ENCODE assay signal across 8 cellular contexts in genomic region chr9:6757988-6758417, GRCh38. TPM values are rescaled to one million over a fixed set of nuclear protein-coding genes. Genes with fewer than 3 reads are reported as not detected.
DNase-seq lines count a peak whose midpoint lies in the region; ATAC-seq and TF ChIP-seq lines count a peak whose summit lies in the region.

No MANE protein-coding gene starts in this region.

- peaks cover under 1% of the 10 kb centered on the region for H3K9me3 Mint-ChIP-seq in mesothelial cell of epicardium

- H3K4me3 Mint-ChIP-seq in mesothelial cell of epicardium: peak overlapping the region; percentile 86

- H3K4me3 ChIP-seq in GM08714 (ENCODE audit: low read length) (peak overlapping the region; percentile 86), coronary artery (peak overlapping the region; percentile 98), aorta (ENCODE audit: low read length in 2 of 2) (peak overlapping the region; percentile 86 to 95)

- intact Hi-C loops in aorta (cut with DNase I): loop anchor here in 1 of 2 donors (1.0 to 10.0 kb wide), 4 partner anchors 56 to 751 kb away; a partner anchor contains a TSS

- peaks cover 8% of the 10 kb centered on the region for H3K4me1 Mint-ChIP-seq in mesothelial cell of epicardium

- H3K27me3 ChIP-seq in aorta (ENCODE audit: control insufficient read depth in 1 of 2, insufficient read depth in 2 of 2, low read length in 1 of 2): no peaks in the 10 kb centered on the region

- H3K36me3 Mint-ChIP-seq in mesothelial cell of epicardium: no peaks in the 10 kb centered on the region

- TF ChIP-seq CTCF in coronary artery (IDR thresholded peaks at IDR 0.05): no peak
- TF ChIP-seq CTCF in mesothelial cell of epicardium (IDR thresholded peaks at IDR 0.05; ENCODE audit: unreplicated experiment): no peak

- TF ChIP-seq RAD21 in Ishikawa (IDR thresholded peaks at IDR 0.05; ENCODE audit: low read depth): no peak

- no peaks in the 10 kb centered on the region for H3K9me3 ChIP-seq in aorta (ENCODE audit: control insufficient read depth, low read length)

- peak; percentile 96 for DNase-seq in coronary artery (ENCODE audit: low spot score)
- DNase-seq in mesothelial cell of epicardium (ENCODE audit: low spot score in 2 of 2, unreplicated experiment in 2 of 2): peak in 1 of 2 experiments; percentile 96
- DNase-seq in aorta: peak in 1 of 2 donors; percentile 98
- no peak for DNase-seq in NOMO-1 (lab: John Stamatoyannopoulos, UW; ENCODE audit: unreplicated experiment in 2 of 2)
- no peak for DNase-seq in effector CD8-positive, alpha-beta T cell (lab: John Stamatoyannopoulos, UW)

- no peaks in the 10 kb centered on the region for H3K27me3 Mint-ChIP-seq in mesothelial cell of epicardium (ENCODE audit: low read depth)

- WGBS in aorta, 2 donors: 0 to 1% methylated on average over 40 to 50 of the region's 50 CpGs

- H3K4me1 ChIP-seq in aorta (ENCODE audit: control insufficient read depth in 1 of 2, insufficient read depth in 2 of 2, low read length in 2 of 2): no peaks in the 10 kb centered on the region

- no peaks in the 10 kb centered on the region for H3K36me3 ChIP-seq in aorta (ENCODE audit: control insufficient read depth in 1 of 2, insufficient read depth in 2 of 2, low read length in 1 of 2)

- peak; percentile 21 for ATAC-seq in GM21717 (IDR thresholded peaks at IDR 0.05; ENCODE audit: unreplicated experiment)
- peak; percentile 95 for ATAC-seq in aorta (ENCODE audit: low FRiP score)

- H3K27ac ChIP-seq in coronary artery (peak overlapping the region; percentile 96 to 99), aorta (ENCODE audit: low read depth in 1 of 2, low read length in 2 of 2) (peak overlapping the region; percentile 90 to 91)

- TF ChIP-seq EP300 in Ishikawa (IDR thresholded peaks at IDR 0.05; ENCODE audit: borderline replicate concordance): no peak

- peak overlapping the region; percentile 82 for H3K27ac Mint-ChIP-seq in mesothelial cell of epicardium

TF ChIP-seq in Ishikawa, 13 proteins besides CTCF, POLR2A, EP300 and RAD21:
- 0 out of 2 replicates have a peak, but pooled peaks have one; percentile 5 for TF ChIP-seq MAX (IDR thresholded peaks at IDR 0.05)
- no peak for TF ChIP-seq TCF12 (IDR thresholded peaks at IDR 0.05; ENCODE audit: low read depth)
- TF ChIP-seq FOXM1 (IDR thresholded peaks at IDR 0.05; ENCODE audit: borderline replicate concordance, low read depth): no peak
- TF ChIP-seq EGR1 (IDR thresholded peaks at IDR 0.05): peak; percentile 21; the same call in 1 of the 2 replicates

RNA-seq across cellular contexts. Expression of gene KDM4C, which starts 0.2 kb away (rescaled TPM):
- total RNA-seq in mesothelial cell of epicardium (25.4 to 26.8 TPM (median 25.7 TPM) in 3 replicates), aorta (10 to 100 TPM; 40.2 to 54.4 TPM)
- polyA plus RNA-seq in aorta: 10 to 100 TPM in 1 of 2 donors, 1 to 10 TPM in 1; 9.5 to 16.5 TPM
